1 cellular context compared by ENCODE assay signal in genomic region chr3:133412511-133413165, GRCh38.
TF ChIP-seq lines count a peak whose summit lies in the region.

No MANE protein-coding gene starts in this region.

TF ChIP-seq in GM23338, 12 proteins besides CTCF, POLR2A, EP300 and RAD21 (continued from another document):
- TF ChIP-seq NANOG (IDR thresholded peaks at IDR 0.05; ENCODE audit: borderline replicate concordance) (no peak), REST (IDR thresholded peaks at IDR 0.05; ENCODE audit: unreplicated experiment) (no peak), ZNF114 (CRISPR knock-in tag; IDR thresholded peaks at IDR 0.05) (no peak)
